ENCODE assay signal across 9 cellular contexts in genomic region chr4:101693842-101694398, GRCh38.
A peak's percentile ranks its signal among the peaks of the same experiment; 100 is the strongest.
DNase-seq lines count a peak whose midpoint lies in the region; ATAC-seq and TF ChIP-seq lines count a peak whose summit lies in the region.
"Had no signal": no experiment of that assay in that cellular context is flagged by ENCODE, and none has a peak within 500 bp of the region (broad histone marks: within the 10 kb centered on the region; RNA-seq: fewer than 3 reads in every experiment).

No MANE protein-coding gene starts in this region.

- no peak overlapping the region for H2BK5ac ChIP-seq in trophoblast cell (ENCODE audit: low read depth, low read length, poor library complexity)

- H3K27me3 Mint-ChIP-seq in activated CD4-positive, alpha-beta T cell treated with anti-CD3 and anti-CD28 coated beads, Interleukin-2, amount 10 ng/mL, durations not matched to agents 7 days and 5 days, result peaks cover 16% of the 10 kb centered on the region

- H3K9me3 Mint-ChIP-seq in activated CD4-positive, alpha-beta T cell treated with anti-CD3 and anti-CD28 coated beads, Interleukin-2, amount 10 ng/mL, durations not matched to agents 7 days and 5 days, result no peaks in the 10 kb centered on the region

- H2AFZ ChIP-seq in trophoblast cell (ENCODE audit: insufficient read depth, low read length, poor library complexity), result no peak overlapping the region

- no peak overlapping the region for H3K23ac ChIP-seq in trophoblast cell (ENCODE audit: low read length)

- no peak overlapping the region for H3K4ac ChIP-seq in trophoblast cell (ENCODE audit: low read depth, low read length)

- no peak for TF ChIP-seq CTCF in right atrium auricular region (IDR thresholded peaks at IDR 0.05)

- no CpG with 5 or more reads among the region's 6 CpGs for WGBS in trophoblast cell (ENCODE audit: extremely low coverage, insufficient coverage, insufficient read length)

- CTCF ChIA-PET in activated CD4-positive, alpha-beta T cell treated with anti-CD3 and anti-CD28 coated beads, Interleukin-2, amount 10 ng/mL, durations not matched to agents 7 days and 5 days (lab: Charles Lee), result no interaction called here

- POLR2A ChIA-PET in activated CD4-positive, alpha-beta T cell treated with anti-CD3 and anti-CD28 coated beads, Interleukin-2, amount 10 ng/mL, durations not matched to agents 7 days and 5 days (lab: Charles Lee), result no interaction called here

- H3K4me1 ChIP-seq in trophoblast cell (ENCODE audit: control insufficient read depth in 1 of 2, insufficient read depth in 2 of 2, low read length in 2 of 2) (no peaks in the 10 kb centered on the region), right atrium auricular region (no peaks in the 10 kb centered on the region)

- H3K4me3 ChIP-seq in trophoblast cell (ENCODE audit: low read depth, low read length) (no peak overlapping the region), right atrium auricular region (no peak overlapping the region)

- no peak overlapping the region for H3K27ac Mint-ChIP-seq in activated CD4-positive, alpha-beta T cell treated with anti-CD3 and anti-CD28 coated beads, Interleukin-2, amount 10 ng/mL, durations not matched to agents 7 days and 5 days

- no peak overlapping the region for H4K8ac ChIP-seq in trophoblast cell (ENCODE audit: low read depth, low read length)

- no peak overlapping the region for H2BK12ac ChIP-seq in trophoblast cell (ENCODE audit: low read length)

- DNase-seq in NCI-H2196 (lab: John Stamatoyannopoulos, UW; ENCODE audit: unreplicated experiment) (peak; percentile 37), trophoblast cell (peak; percentile 0 to 15), inferior parietal cortex (ENCODE audit: extremely low spot score) (no peak), right atrium auricular region (ENCODE audit: low spot score) (no peak)
- no peak for DNase-seq in stimulated activated CD4-positive, alpha-beta T cell treated with anti-CD3 and anti-CD28 coated beads, Interleukin-4, amount 100 ng/mL, for 24 hours
- no peak for DNase-seq in activated CD4-positive, alpha-beta T cell treated with anti-CD3 and anti-CD28 coated beads, Interleukin-2, amount 10 ng/mL, durations not matched to agents 7 days and 5 days
- DNase-seq: H7 had no signal

- H3K27ac ChIP-seq in trophoblast cell (ENCODE audit: low read depth, low read length) (no peak overlapping the region), right atrium auricular region (no peak overlapping the region)

- no peaks in the 10 kb centered on the region for H3K79me1 ChIP-seq in trophoblast cell (ENCODE audit: low read length)

- H3K14ac ChIP-seq in trophoblast cell (ENCODE audit: low read length), result no peak overlapping the region

- H3K9ac ChIP-seq in trophoblast cell (ENCODE audit: low read length), result no peak overlapping the region

- H3K79me2 ChIP-seq in trophoblast cell (ENCODE audit: control insufficient read depth, insufficient read depth, low read length, poor library complexity), result no peaks in the 10 kb centered on the region

- H3K4me2 ChIP-seq in trophoblast cell (ENCODE audit: low read length), result no peak overlapping the region

- H2BK120ac ChIP-seq in trophoblast cell (ENCODE audit: insufficient read depth, low read length, poor library complexity), result no peak overlapping the region

- no peaks in the 10 kb centered on the region for H3K4me1 Mint-ChIP-seq in activated CD4-positive, alpha-beta T cell treated with anti-CD3 and anti-CD28 coated beads, Interleukin-2, amount 10 ng/mL, durations not matched to agents 7 days and 5 days

- no peak overlapping the region for H4K91ac ChIP-seq in trophoblast cell (ENCODE audit: low read depth, low read length)

- H3K27me3 ChIP-seq in trophoblast cell (ENCODE audit: insufficient read depth, low read length) (no peaks in the 10 kb centered on the region), right atrium auricular region (no peaks in the 10 kb centered on the region)

- peak; percentile 63 for ATAC-seq in GM19035 (IDR thresholded peaks at IDR 0.05; ENCODE audit: unreplicated experiment)
- ATAC-seq in HG02885 (IDR thresholded peaks at IDR 0.05; ENCODE audit: poor library complexity, unreplicated experiment), result peak; percentile 81

- H3K36me3 ChIP-seq in trophoblast cell (ENCODE audit: control insufficient read depth in 1 of 2, insufficient read depth in 2 of 2, low read length in 2 of 2), result no peaks in the 10 kb centered on the region
- H3K36me3 ChIP-seq in right atrium auricular region, result no peaks in the 10 kb centered on the region

- H3K36me3 Mint-ChIP-seq in activated CD4-positive, alpha-beta T cell treated with anti-CD3 and anti-CD28 coated beads, Interleukin-2, amount 10 ng/mL, durations not matched to agents 7 days and 5 days (ENCODE audit: low read depth), result no peaks in the 10 kb centered on the region

- no peaks in the 10 kb centered on the region for H3K9me3 ChIP-seq in trophoblast cell (ENCODE audit: insufficient read depth, low read depth, low read length)
- no peaks in the 10 kb centered on the region for H3K9me3 ChIP-seq in right atrium auricular region

- H4K12ac ChIP-seq in trophoblast cell (ENCODE audit: low read depth, low read length), result no peak overlapping the region

- no peak overlapping the region for H2AK5ac ChIP-seq in trophoblast cell (ENCODE audit: low read length)

- no peak overlapping the region for H3K4me3 Mint-ChIP-seq in activated CD4-positive, alpha-beta T cell treated with anti-CD3 and anti-CD28 coated beads, Interleukin-2, amount 10 ng/mL, durations not matched to agents 7 days and 5 days

- no peak overlapping the region for H3K18ac ChIP-seq in trophoblast cell (ENCODE audit: low read length)

Comparison
In these comparisons a context has a peak if more than half of its experiments do, and no peak if none do; other contexts are left out.
1. DNase-seq: peak in NCI-H2196 (single experiment) and trophoblast cell (2 of 2); none in inferior parietal cortex (single experiment), right atrium auricular region (single experiment), stimulated activated CD4-positive, alpha-beta T cell treated with anti-CD3 and anti-CD28 coated beads, Interleukin-4, amount 100 ng/mL, for 24 hours (single experiment) and activated CD4-positive, alpha-beta T cell treated with anti-CD3 and anti-CD28 coated beads, Interleukin-2, amount 10 ng/mL, durations not matched to agents 7 days and 5 days (single experiment).